In the genomic region with DNA sequence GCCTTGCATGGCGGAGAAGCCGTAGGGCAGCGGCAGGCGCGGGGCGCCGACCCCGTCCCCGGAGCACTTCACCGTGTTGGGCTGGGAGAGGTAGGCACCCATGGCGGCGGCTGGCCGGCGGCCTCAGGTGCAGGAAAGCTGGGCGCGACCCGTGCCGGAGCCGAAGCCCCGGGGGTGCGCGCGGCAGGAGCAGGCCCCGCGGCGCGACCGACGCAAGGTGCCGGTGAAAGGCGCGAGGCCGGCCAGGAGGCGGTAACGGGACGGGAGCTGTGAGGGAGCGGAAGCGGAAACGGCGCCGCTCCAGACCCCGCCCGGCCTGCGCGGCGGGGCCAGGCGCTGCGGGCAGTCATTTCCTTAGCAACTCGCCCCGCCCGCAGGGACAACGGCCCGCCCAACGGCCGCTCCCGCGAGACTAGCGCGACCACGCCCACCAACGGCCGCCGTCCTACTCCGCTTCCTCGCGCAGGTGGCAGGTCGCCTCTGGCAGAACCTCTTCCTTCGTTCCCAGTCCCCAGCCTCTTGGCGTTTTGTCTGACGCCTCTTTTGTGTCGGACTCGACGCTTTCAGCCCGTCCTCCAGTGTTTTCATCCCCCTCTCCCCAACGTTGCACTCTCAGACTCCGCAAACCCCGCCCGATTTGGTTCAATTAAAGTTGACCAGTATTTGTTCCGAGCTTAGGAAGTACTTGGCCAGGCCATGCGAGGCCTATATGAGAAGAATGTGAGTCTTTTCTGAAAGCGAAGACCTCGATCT, we compare ENCODE assay signal across 1 cellular context.
TF ChIP-seq lines count a peak whose summit lies in the region.

A gene with protein sequence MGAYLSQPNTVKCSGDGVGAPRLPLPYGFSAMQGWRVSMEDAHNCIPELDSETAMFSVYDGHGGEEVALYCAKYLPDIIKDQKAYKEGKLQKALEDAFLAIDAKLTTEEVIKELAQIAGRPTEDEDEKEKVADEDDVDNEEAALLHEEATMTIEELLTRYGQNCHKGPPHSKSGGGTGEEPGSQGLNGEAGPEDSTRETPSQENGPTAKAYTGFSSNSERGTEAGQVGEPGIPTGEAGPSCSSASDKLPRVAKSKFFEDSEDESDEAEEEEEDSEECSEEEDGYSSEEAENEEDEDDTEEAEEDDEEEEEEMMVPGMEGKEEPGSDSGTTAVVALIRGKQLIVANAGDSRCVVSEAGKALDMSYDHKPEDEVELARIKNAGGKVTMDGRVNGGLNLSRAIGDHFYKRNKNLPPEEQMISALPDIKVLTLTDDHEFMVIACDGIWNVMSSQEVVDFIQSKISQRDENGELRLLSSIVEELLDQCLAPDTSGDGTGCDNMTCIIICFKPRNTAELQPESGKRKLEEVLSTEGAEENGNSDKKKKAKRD (minus strand): TSS at position 271 of the 753 bp plus-strand sequence. CDS start 169 bp downstream, at position 102.

TF ChIP-seq in SK-N-SH, 30 proteins besides CTCF, POLR2A, EP300 and RAD21 (continued from another document):
- TF ChIP-seq REST (IDR thresholded peaks at IDR 0.05; ENCODE audit: low read depth, low read length): no peak; the same call in none of the 2 replicates
- TF ChIP-seq RCOR1 (IDR thresholded peaks at IDR 0.05; ENCODE audit: low read length): no peak; the same call in 1 of the 2 replicates
